In genomic region chr9:132507670-132508469, GRCh38 we compare ENCODE assay signal across 8 cellular contexts.
DNase-seq lines count a peak whose midpoint lies in the region; ATAC-seq and TF ChIP-seq lines count a peak whose summit lies in the region.

No MANE protein-coding gene starts in this region.

- H3K4me3 ChIP-seq in smooth muscle cell = no peak overlapping the region

- ATAC-seq in HG03469 (IDR thresholded peaks at IDR 0.05; ENCODE audit: unreplicated experiment) (no peak), GM18517 (IDR thresholded peaks at IDR 0.05; ENCODE audit: unreplicated experiment) (no peak)

- DNase-seq in NCI-H1694 treated with DMSO at 0.1 percent for 48 hours (lab: John Stamatoyannopoulos, UW) (peak; percentile 65), T1000 (lab: John Stamatoyannopoulos, UW) (peak; percentile 49), astrocyte of the hippocampus (ENCODE audit: low read depth, low spot score) (peak; percentile 84), iPS DF 19.7 (ENCODE audit: low read depth, low spot score) (peak; percentile 7), smooth muscle cell (lab: John Stamatoyannopoulos, UW; ENCODE audit: unreplicated experiment) (peak; percentile 24)

- no peak overlapping the region for H3K27ac ChIP-seq in smooth muscle cell (ENCODE audit: low read depth)

- TF ChIP-seq CTCF in GM12873 (IDR thresholded peaks at IDR 0.05; ENCODE audit: insufficient read depth, low read depth, low read length, missing control alignments) (peak; percentile 85), smooth muscle cell (IDR thresholded peaks at IDR 0.05; ENCODE audit: borderline replicate concordance, insufficient read depth, poor library complexity, severe bottlenecking) (peak; percentile 68)

- H2AFZ ChIP-seq in smooth muscle cell (ENCODE audit: low read depth) = no peak overlapping the region

- no peaks in the 10 kb centered on the region for H3F3A ChIP-seq in smooth muscle cell (ENCODE audit: low read depth)

- H3K27me3 ChIP-seq in smooth muscle cell (ENCODE audit: low read depth) = peaks cover 46% of the 10 kb centered on the region

- H3K4me2 ChIP-seq in smooth muscle cell = no peak overlapping the region

- no peaks in the 10 kb centered on the region for H3K36me3 ChIP-seq in smooth muscle cell (ENCODE audit: low read depth)

- H3K9me3 ChIP-seq in smooth muscle cell (replicated peaks; ENCODE audit: low read depth) = no peaks in the 10 kb centered on the region

- no peaks in the 10 kb centered on the region for H3K4me1 ChIP-seq in smooth muscle cell (ENCODE audit: low read depth)

- H3K9ac ChIP-seq in smooth muscle cell (ENCODE audit: low read depth) = no peak overlapping the region

- H3K79me2 ChIP-seq in smooth muscle cell (ENCODE audit: low read depth) = no peaks in the 10 kb centered on the region

- H4K20me1 ChIP-seq in smooth muscle cell (ENCODE audit: low read depth) = no peaks in the 10 kb centered on the region

- 52% methylated on average over 24 of the region's 24 CpGs for WGBS in smooth muscle cell (ENCODE audit: low lambda C conversion rate)

Comparison
In these comparisons a context has a peak if more than half of its experiments do, and no peak if none do; other contexts are left out.
1. DNase-seq: peak in every context shown above with its lines; median percentile 84 in astrocyte of the hippocampus; 65 in NCI-H1694 treated with DMSO at 0.1 percent for 48 hours; 49 in T1000; 24 in smooth muscle cell; 7 in iPS DF 19.7.